ENCODE assay signal across 8 cellular contexts in the genomic region with DNA sequence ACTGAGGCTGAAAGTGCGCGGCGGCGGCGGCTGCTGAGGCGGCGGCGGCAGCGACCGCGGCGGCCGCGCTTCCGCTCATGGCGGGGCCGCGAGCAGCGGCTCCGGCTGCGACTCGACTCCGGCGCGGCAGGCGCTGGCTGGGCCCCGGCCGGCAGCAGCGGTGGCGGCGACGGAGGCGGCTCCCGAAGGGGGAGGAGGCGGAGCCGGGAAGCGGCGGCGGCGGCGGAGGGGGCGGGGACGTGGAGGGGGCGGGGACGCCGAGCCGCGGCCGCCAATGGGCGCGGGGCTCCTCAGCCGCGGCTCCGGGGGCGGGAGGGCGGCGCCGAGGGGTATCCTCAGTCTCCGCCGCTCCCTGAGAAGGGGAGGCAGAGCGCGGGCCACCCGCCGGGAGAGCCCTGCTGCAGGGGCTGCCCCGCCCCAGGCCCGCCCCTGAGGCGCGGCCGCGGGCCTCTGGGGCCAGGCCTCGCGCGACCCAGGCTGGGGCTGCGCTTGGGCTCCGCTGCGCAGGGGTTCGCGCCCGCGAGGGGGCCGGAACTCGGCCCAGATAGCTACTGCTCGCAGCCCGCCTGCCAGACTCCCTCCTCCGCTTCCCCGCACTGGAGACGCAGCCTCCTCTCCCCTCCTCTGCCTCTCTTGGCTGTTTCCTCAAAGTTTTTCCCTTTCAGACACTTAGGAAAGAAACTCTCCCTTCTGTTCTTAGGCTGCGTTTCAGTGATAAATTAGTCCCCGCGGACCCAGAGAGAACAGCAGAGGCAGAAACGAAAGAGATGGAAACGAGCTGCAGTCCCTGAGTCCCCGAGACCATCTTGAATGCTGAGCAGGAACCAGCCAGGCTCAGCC.
DNase-seq lines count a peak whose midpoint lies in the region; ATAC-seq and TF ChIP-seq lines count a peak whose summit lies in the region.

No MANE protein-coding gene starts in this region.

- peaks cover 47% of the 10 kb centered on the region for H3K4me1 Mint-ChIP-seq in dendritic cell treated with granulocyte-macrophage colony-stimulating factor and Interleukin-4, amounts not matched to agents 40 ng/mL and 50 ng/mL, for 4 days (ENCODE audit: low read depth)

- H3K27ac ChIP-seq in right lobe of liver, result peak overlapping the region; percentile 68 to 84 (median 81)

- TF ChIP-seq CTCF in right lobe of liver (IDR thresholded peaks at IDR 0.05), result peak in 1 of 4 donors; percentile 42

- peak; percentile 88 for ATAC-seq in GM19351 (IDR thresholded peaks at IDR 0.05; ENCODE audit: unreplicated experiment)
- ATAC-seq in HG03469 (IDR thresholded peaks at IDR 0.05; ENCODE audit: unreplicated experiment), result peak; percentile 74
- peak; percentile 94 to 99 (median 96) for ATAC-seq in right lobe of liver

- H3K4me3 Mint-ChIP-seq in dendritic cell treated with granulocyte-macrophage colony-stimulating factor and Interleukin-4, amounts not matched to agents 40 ng/mL and 50 ng/mL, for 4 days, result peak overlapping the region; percentile 84

- H3K4me3 ChIP-seq in right lobe of liver, result peak overlapping the region; percentile 50 to 96 (median 95)

- H3K27me3 Mint-ChIP-seq in dendritic cell treated with granulocyte-macrophage colony-stimulating factor and Interleukin-4, amounts not matched to agents 40 ng/mL and 50 ng/mL, for 4 days, result peaks cover 6% of the 10 kb centered on the region

- peak overlapping the region; percentile 97 for H3K27ac Mint-ChIP-seq in dendritic cell treated with granulocyte-macrophage colony-stimulating factor and Interleukin-4, amounts not matched to agents 40 ng/mL and 50 ng/mL, for 4 days

- WGBS in right lobe of liver (ENCODE audit: insufficient coverage, low coverage, low lambda C conversion rate, missing lambda C conversion rate), result 1% methylated on average over 10 of the region's 93 CpGs

- peaks cover 10% of the 10 kb centered on the region for H3K36me3 Mint-ChIP-seq in dendritic cell treated with granulocyte-macrophage colony-stimulating factor and Interleukin-4, amounts not matched to agents 40 ng/mL and 50 ng/mL, for 4 days (ENCODE audit: low read depth)

- peak; percentile 90 for TF ChIP-seq POLR2A in right lobe of liver (IDR thresholded peaks at IDR 0.05)

- no peaks in the 10 kb centered on the region for H3K36me3 ChIP-seq in right lobe of liver

- H3K9me3 Mint-ChIP-seq in dendritic cell treated with granulocyte-macrophage colony-stimulating factor and Interleukin-4, amounts not matched to agents 40 ng/mL and 50 ng/mL, for 4 days, result no peaks in the 10 kb centered on the region

- intact Hi-C loops in dendritic cell treated with granulocyte-macrophage colony-stimulating factor and Interleukin-4, amounts not matched to agents 40 ng/mL and 50 ng/mL, for 4 days (cut with micrococcal nuclease), result loop anchor here (2.0 to 5.0 kb wide), 2 partner anchors 85 to 87 kb away; a partner anchor contains a TSS
- intact Hi-C loops in right lobe of liver (cut with DNase I), result no loop called here

- H3K27me3 ChIP-seq in right lobe of liver, result no peaks in the 10 kb centered on the region

- H3K4me1 ChIP-seq in right lobe of liver, result peaks cover 0 to 27% (median 2%) of the 10 kb centered on the region in 4 donors

- H3K9me3 ChIP-seq in right lobe of liver, result no peaks in the 10 kb centered on the region

- DNase-seq in C1 segment of cervical spinal cord (lab: John Stamatoyannopoulos, UW) (peak; percentile 39 to 94 (median 81)), NCI-H69 (lab: John Stamatoyannopoulos, UW) (peak; percentile 99), right lobe of liver (peak; percentile 94 to 96 (median 95))
- DNase-seq in activated CD4-positive, alpha-beta T cell treated with anti-CD3 and anti-CD28 coated beads, Interleukin-2, amount 50 U/mL, for 24 hours (ENCODE audit: low read depth in 1 of 2, low spot score in 1 of 2), result peak; percentile 68 to 78
- peak; percentile 89 for DNase-seq in stimulated activated CD4-positive, alpha-beta T cell treated with anti-CD3 and anti-CD28 coated beads, Interleukin-4, amount 100 ng/mL, for 24 hours

Comparison
In these comparisons a context has a peak if more than half of its experiments do, and no peak if none do; other contexts are left out.
1. Peak in every context shown above with its lines: DNase-seq, ATAC-seq, H3K4me3 ChIP-seq and H3K27ac ChIP-seq.